8 cellular contexts compared by ENCODE assay signal in genomic region chr16:69481901-69482341, GRCh38. TPM values are rescaled to one million over a fixed set of nuclear protein-coding genes. Genes with fewer than 3 reads are reported as not detected.
DNase-seq lines count a peak whose midpoint lies in the region; ATAC-seq, FAIRE-seq and TF ChIP-seq lines count a peak whose summit lies in the region.

No MANE protein-coding gene starts in this region.

- H3K27ac Mint-ChIP-seq in activated T-helper 1 cell treated with anti-CD3 and anti-CD28 coated beads, Interleukin-12 subunit alpha, Interleukin-12 subunit beta, Interleukin-2, Interleukin-4 antibody, amounts not matched to agents 30 ng/mL and 10 ng/mL and 1 ng/mL, durations not matched to agents 14 hours and 24 hours and 36 hours: peak overlapping the region; percentile 37

- H3K27ac ChIP-seq in psoas muscle: peak overlapping the region; percentile 80

- intact Hi-C loops in activated T-helper 1 cell treated with anti-CD3 and anti-CD28 coated beads, Interleukin-12 subunit alpha, Interleukin-12 subunit beta, Interleukin-2, Interleukin-4 antibody, amounts not matched to agents 30 ng/mL and 10 ng/mL and 1 ng/mL, durations not matched to agents 14 hours and 24 hours and 36 hours (cut with micrococcal nuclease): no loop called here
- intact Hi-C loops in Right ventricle myocardium inferior (cut with DNase I) (loop anchor here (1.0 to 5.0 kb wide), 3 partner anchors 58 to 85 kb away; partner anchors contain the start of gene CYB5B), psoas muscle (cut with DNase I) (loop anchor here (2.0 to 10.0 kb wide), 3 partner anchors 83 to 87 kb away; partner anchors contain the start of gene NFAT5 (in 1 of the 2))

- FAIRE-seq in GM12891 (lab: Jason Lieb, UNC): no peak

- H3K4me3 Mint-ChIP-seq in activated T-helper 1 cell treated with anti-CD3 and anti-CD28 coated beads, Interleukin-12 subunit alpha, Interleukin-12 subunit beta, Interleukin-2, Interleukin-4 antibody, amounts not matched to agents 30 ng/mL and 10 ng/mL and 1 ng/mL, durations not matched to agents 14 hours and 24 hours and 36 hours: no peak overlapping the region

- H3K4me3 ChIP-seq in psoas muscle: peak overlapping the region; percentile 50

- TF ChIP-seq POLR2A in GM12891 (IDR thresholded peaks at IDR 0.05; ENCODE audit: low read depth, low read length): no peak

- H3K36me3 Mint-ChIP-seq in activated T-helper 1 cell treated with anti-CD3 and anti-CD28 coated beads, Interleukin-12 subunit alpha, Interleukin-12 subunit beta, Interleukin-2, Interleukin-4 antibody, amounts not matched to agents 30 ng/mL and 10 ng/mL and 1 ng/mL, durations not matched to agents 14 hours and 24 hours and 36 hours (ENCODE audit: low read depth): peaks cover 2% of the 10 kb centered on the region

- peaks cover 10% of the 10 kb centered on the region for H3K4me1 Mint-ChIP-seq in activated T-helper 1 cell treated with anti-CD3 and anti-CD28 coated beads, Interleukin-12 subunit alpha, Interleukin-12 subunit beta, Interleukin-2, Interleukin-4 antibody, amounts not matched to agents 30 ng/mL and 10 ng/mL and 1 ng/mL, durations not matched to agents 14 hours and 24 hours and 36 hours (ENCODE audit: low read depth)

- 1 to 4% (median 1%) methylated on average over 12 of the region's 12 CpGs for WGBS in psoas muscle, 3 donors

- H3K4me1 ChIP-seq in psoas muscle: peaks cover 15% of the 10 kb centered on the region

- ATAC-seq in Right ventricle myocardium inferior (peak; percentile 97), psoas muscle (peak; percentile 98 to 99 (median 98)), HG02610 (IDR thresholded peaks at IDR 0.05; ENCODE audit: unreplicated experiment) (no peak)

- no peaks in the 10 kb centered on the region for H3K9me3 Mint-ChIP-seq in activated T-helper 1 cell treated with anti-CD3 and anti-CD28 coated beads, Interleukin-12 subunit alpha, Interleukin-12 subunit beta, Interleukin-2, Interleukin-4 antibody, amounts not matched to agents 30 ng/mL and 10 ng/mL and 1 ng/mL, durations not matched to agents 14 hours and 24 hours and 36 hours

- DNase-seq in DMS79 treated with DMSO at 0.1 percent for 48 hours (lab: John Stamatoyannopoulos, UW): peak; percentile 71
- no peak for DNase-seq in activated T-helper 1 cell treated with anti-CD3 and anti-CD28 coated beads, Interleukin-12 subunit alpha, Interleukin-12 subunit beta, Interleukin-2, Interleukin-4 antibody, amounts not matched to agents 30 ng/mL and 10 ng/mL and 1 ng/mL, durations not matched to agents 14 hours and 24 hours and 36 hours (ENCODE audit: low spot score)
- peak; percentile 94 for DNase-seq in Right ventricle myocardium inferior (ENCODE audit: missing footprints)
- peak; percentile 87 to 97 for DNase-seq in psoas muscle
- no peak for DNase-seq in middle frontal gyrus (ENCODE audit: extremely low spot score, low spot score)
- DNase-seq in NCI-H146 treated with DMSO at 0.1 percent for 48 hours (lab: John Stamatoyannopoulos, UW; ENCODE audit: unreplicated experiment): no peak
- no peak for DNase-seq in GM12891 (ENCODE audit: insufficient read length, low spot score)

- no peaks in the 10 kb centered on the region for H3K27me3 ChIP-seq in psoas muscle (ENCODE audit: insufficient read depth in 3 of 3, low read length in 2 of 3)

- no peaks in the 10 kb centered on the region for H3K36me3 ChIP-seq in psoas muscle (ENCODE audit: insufficient read depth in 1 of 2, low read depth in 1 of 2)

- peak; percentile 24 for TF ChIP-seq CTCF in psoas muscle (IDR thresholded peaks at IDR 0.05)

- no peaks in the 10 kb centered on the region for H3K9me3 ChIP-seq in psoas muscle

- peaks cover 3% of the 10 kb centered on the region for H3K27me3 Mint-ChIP-seq in activated T-helper 1 cell treated with anti-CD3 and anti-CD28 coated beads, Interleukin-12 subunit alpha, Interleukin-12 subunit beta, Interleukin-2, Interleukin-4 antibody, amounts not matched to agents 30 ng/mL and 10 ng/mL and 1 ng/mL, durations not matched to agents 14 hours and 24 hours and 36 hours (ENCODE audit: insufficient read depth)

TF ChIP-seq in GM12891, 5 proteins besides CTCF, POLR2A, EP300 and RAD21:
- TF ChIP-seq TAF1 (IDR thresholded peaks at IDR 0.05; ENCODE audit: low read depth, low read length): no peak
- TF ChIP-seq POU2F2 (IDR thresholded peaks at IDR 0.05; ENCODE audit: low read depth, low read length): no peak
- no peak for TF ChIP-seq PAX5 (IDR thresholded peaks at IDR 0.05; ENCODE audit: insufficient read depth, low read length, severe bottlenecking)
- TF ChIP-seq POLR2AphosphoS5 (IDR thresholded peaks at IDR 0.05; ENCODE audit: low read depth, low read length): no peak
- no peak for TF ChIP-seq SPI1 (IDR thresholded peaks at IDR 0.05; ENCODE audit: low read depth, low read length)
TF ChIP-seq in GM12891: peak in this region for 0.

RNA-seq across cellular contexts. Expression of gene CYB5B, which starts 57.5 kb away (rescaled TPM):
- 157 and 166 TPM in 2 replicates for total RNA-seq in activated T-helper 1 cell treated with anti-CD3 and anti-CD28 coated beads, Interleukin-12 subunit alpha, Interleukin-12 subunit beta, Interleukin-2, Interleukin-4 antibody, amounts not matched to agents 30 ng/mL and 10 ng/mL and 1 ng/mL, durations not matched to agents 14 hours and 24 hours and 36 hours
- total RNA-seq in Right ventricle myocardium inferior (65.5 TPM), psoas muscle (10 to 100 TPM; 50.1 to 68.4 (median 55.0) TPM)
- 10 to 100 TPM; 42.1 to 92.8 (median 54.5) TPM for polyA plus RNA-seq in psoas muscle
- 107 TPM for polyA plus RNA-seq in GM12891 (2012; ENCODE audit: low read depth, missing spikeins)

Comparison
In these comparisons a context has a peak if more than half of its experiments do, and no peak if none do; other contexts are left out.
1. DNase-seq: peak in DMS79 treated with DMSO at 0.1 percent for 48 hours (single experiment), Right ventricle myocardium inferior (single experiment) and psoas muscle (2 of 2); none in activated T-helper 1 cell treated with anti-CD3 and anti-CD28 coated beads, Interleukin-12 subunit alpha, Interleukin-12 subunit beta, Interleukin-2, Interleukin-4 antibody, amounts not matched to agents 30 ng/mL and 10 ng/mL and 1 ng/mL, durations not matched to agents 14 hours and 24 hours and 36 hours (single experiment), middle frontal gyrus (single experiment), NCI-H146 treated with DMSO at 0.1 percent for 48 hours (single experiment) and GM12891 (single experiment).